In genomic region chr6:34462561-34462971, GRCh38 we compare ENCODE assay signal across 9 cellular contexts. TPM values are rescaled to one million over a fixed set of nuclear protein-coding genes. Genes with fewer than 3 reads are reported as not detected.
DNase-seq lines count a peak whose midpoint lies in the region; ATAC-seq, FAIRE-seq and TF ChIP-seq lines count a peak whose summit lies in the region.
"Had no signal": no experiment of that assay in that cellular context is flagged by ENCODE, and none has a peak within 500 bp of the region (broad histone marks: within the 10 kb centered on the region; RNA-seq: fewer than 3 reads in every experiment).

No MANE protein-coding gene starts in this region.

- peaks cover 15% of the 10 kb centered on the region for H3K27me3 Mint-ChIP-seq in activated CD4-positive, alpha-beta T cell treated with anti-CD3 and anti-CD28 coated beads for 36 hours

- H3K9me3 ChIP-seq in esophagus muscularis mucosa (no peaks in the 10 kb centered on the region), small intestine (ENCODE audit: control insufficient read depth, low read depth) (no peaks in the 10 kb centered on the region)
- H3K9me3 ChIP-seq: Peyer's patch had no signal

- H3K27ac ChIP-seq in esophagus muscularis mucosa (replicated peaks in 1 of 4), result no peak overlapping the region
- H3K27ac ChIP-seq in small intestine (ENCODE audit: low read depth in 1 of 2, low read length in 1 of 2), result no peak overlapping the region
- H3K27ac ChIP-seq: Peyer's patch had no signal

- H3K36me3 ChIP-seq in esophagus muscularis mucosa (no peaks in the 10 kb centered on the region), small intestine (ENCODE audit: control insufficient read depth in 2 of 2, insufficient read depth in 2 of 2, low read length in 2 of 2) (no peaks in the 10 kb centered on the region)
- H3K36me3 ChIP-seq: Peyer's patch had no signal

- intact Hi-C loops in esophagus muscularis mucosa (cut with DNase I), result no loop called here
- intact Hi-C loops in activated CD4-positive, alpha-beta T cell treated with anti-CD3 and anti-CD28 coated beads for 36 hours (cut with DNase I, micrococcal nuclease), result loop anchor here in 1 of 2 experiments (5.0 kb wide), 1 partner anchor 680 kb away; the partner anchor contains the start of gene TCP11

- H3K4me1 ChIP-seq in esophagus muscularis mucosa, result peaks cover 7 to 15% (median 14%) of the 10 kb centered on the region in 4 donors
- H3K4me1 ChIP-seq in small intestine (ENCODE audit: control insufficient read depth in 2 of 2, insufficient read depth in 1 of 2, low read depth in 1 of 2, low read length in 1 of 2), result no peaks in the 10 kb centered on the region

- no peak overlapping the region for H3K4me3 ChIP-seq in esophagus muscularis mucosa
- no peak overlapping the region for H3K4me3 ChIP-seq in small intestine (ENCODE audit: low read depth in 1 of 2, low read length in 2 of 2)
- H3K4me3 ChIP-seq: Peyer's patch had no signal

- POLR2A ChIA-PET in activated CD4-positive, alpha-beta T cell treated with anti-CD3 and anti-CD28 coated beads for 36 hours (lab: Charles Lee), result no interaction called here

- WGBS in esophagus muscularis mucosa, result 48% methylated on average over 6 of the region's 6 CpGs
- WGBS in small intestine, 3 donors, result 1 to 31% (median 30%) methylated on average over 6 of the region's 6 CpGs

- H3K4me1 Mint-ChIP-seq in activated CD4-positive, alpha-beta T cell treated with anti-CD3 and anti-CD28 coated beads for 36 hours, result peaks cover 4% of the 10 kb centered on the region

- H3K4me3 Mint-ChIP-seq in activated CD4-positive, alpha-beta T cell treated with anti-CD3 and anti-CD28 coated beads for 36 hours, result no peak overlapping the region

- H3K36me3 Mint-ChIP-seq in activated CD4-positive, alpha-beta T cell treated with anti-CD3 and anti-CD28 coated beads for 36 hours (ENCODE audit: low read depth), result no peaks in the 10 kb centered on the region

- TF ChIP-seq CTCF in esophagus muscularis mucosa (IDR thresholded peaks at IDR 0.05), result no peak

- no peak for TF ChIP-seq EP300 in esophagus muscularis mucosa (IDR thresholded peaks at IDR 0.05)

- peak; percentile 60 for FAIRE-seq in H54 (lab: Jason Lieb, UNC)
- no peak for FAIRE-seq in small intestine (lab: Jason Lieb, UNC)

- no peaks in the 10 kb centered on the region for H3K9me3 Mint-ChIP-seq in activated CD4-positive, alpha-beta T cell treated with anti-CD3 and anti-CD28 coated beads for 36 hours (ENCODE audit: low read depth)

- no peak for ATAC-seq in GM18511 (IDR thresholded peaks at IDR 0.05; ENCODE audit: unreplicated experiment)
- ATAC-seq in activated CD4-positive, alpha-beta T cell treated with anti-CD3 and anti-CD28 coated beads for 36 hours, result no peak
- ATAC-seq in HG03025 (IDR thresholded peaks at IDR 0.05; ENCODE audit: low FRiP score, unreplicated experiment), result no peak

- TF ChIP-seq POLR2A in H54 (IDR thresholded peaks at IDR 0.05; ENCODE audit: low read depth, low read length), result no peak
- no peak for TF ChIP-seq POLR2A in esophagus muscularis mucosa (IDR thresholded peaks at IDR 0.05; ENCODE audit: low read depth)

- peaks cover 0 to 43% (median 21%) of the 10 kb centered on the region in 4 donors for H3K27me3 ChIP-seq in esophagus muscularis mucosa
- peaks cover 0 to 6% of the 10 kb centered on the region in 2 donors for H3K27me3 ChIP-seq in small intestine (ENCODE audit: control insufficient read depth in 2 of 2, insufficient read depth in 2 of 2, low read length in 2 of 2)

- DNase-seq in H54 (ENCODE audit: insufficient read length, low spot score) (peak; percentile 75), NCI-H526 treated with DMSO at 0.1 percent for 48 hours (lab: John Stamatoyannopoulos, UW) (peak; percentile 33), esophagus muscularis mucosa (ENCODE audit: extremely low spot score) (peak; percentile 90), small intestine (peak; percentile 84), NCI-H1694 treated with DMSO at 0.1 percent for 48 hours (lab: John Stamatoyannopoulos, UW) (no peak)
- DNase-seq in activated CD4-positive, alpha-beta T cell treated with anti-CD3 and anti-CD28 coated beads for 36 hours, result no peak

- H3K27ac Mint-ChIP-seq in activated CD4-positive, alpha-beta T cell treated with anti-CD3 and anti-CD28 coated beads for 36 hours, result no peak overlapping the region

- CTCF ChIA-PET in activated CD4-positive, alpha-beta T cell treated with anti-CD3 and anti-CD28 coated beads for 36 hours (lab: Charles Lee), result interaction anchor here (0.5 to 5.8 kb wide), 5 partner anchors 13 to 677 kb away, joined by 3 to 106 read pairs (median 4); no protein-coding TSS in a partner anchor

RNA-seq across cellular contexts. Expression of gene PACSIN1, which starts 3.3 kb away (rescaled TPM):
- 1 to 10 TPM in 3 of 4 donors, under 1 TPM in 1; 0.42 to 2.3 (median 1.7) TPM for total RNA-seq in esophagus muscularis mucosa
- 1 to 10 TPM in 1 of 3 donors, not detected in 2; 1.6 TPM for polyA plus RNA-seq in small intestine
- total RNA-seq in activated CD4-positive, alpha-beta T cell treated with anti-CD3 and anti-CD28 coated beads for 36 hours, result under 1 TPM; 0.07 to 0.14 TPM

RNA-seq across cellular contexts. Expression of gene RPS10, which starts 36.7 kb away (rescaled TPM):
- total RNA-seq in esophagus muscularis mucosa, result 1,000 to 10,000 TPM in 3 of 4 donors, 100 to 1,000 TPM in 1; 823 to 3,592 (median 2,534) TPM
- 1,000 to 10,000 TPM; 2,052 to 4,302 (median 3,085) TPM for polyA plus RNA-seq in small intestine
- total RNA-seq in activated CD4-positive, alpha-beta T cell treated with anti-CD3 and anti-CD28 coated beads for 36 hours, result 1,000 to 10,000 TPM; 2,447 to 2,541 TPM

Comparison
In these comparisons a context has a peak if more than half of its experiments do, and no peak if none do; other contexts are left out.
1. DNase-seq: peak in H54 (single experiment), NCI-H526 treated with DMSO at 0.1 percent for 48 hours (single experiment), esophagus muscularis mucosa (single experiment) and small intestine (single experiment); none in NCI-H1694 treated with DMSO at 0.1 percent for 48 hours (single experiment) and activated CD4-positive, alpha-beta T cell treated with anti-CD3 and anti-CD28 coated beads for 36 hours (single experiment).